In genomic region chr17:41664172-41664457, GRCh38 we compare ENCODE assay signal across 19 cellular contexts. TPM values are rescaled to one million over a fixed set of nuclear protein-coding genes. Genes with fewer than 3 reads are reported as not detected.
"Had no signal": no experiment of that assay in that cellular context is flagged by ENCODE, and none has a peak within 500 bp of the region (broad histone marks: within the 10 kb centered on the region; RNA-seq: fewer than 3 reads in every experiment).

No MANE protein-coding gene starts in this region.

- H3K4me3 Mint-ChIP-seq: activated CD4-positive, alpha-beta T cell treated with anti-CD3 and anti-CD28 coated beads, Interleukin-2, amount 10 ng/mL, durations not matched to agents 7 days and 5 days; WTC11 had no signal

- H3K9me3 Mint-ChIP-seq: activated CD4-positive, alpha-beta T cell treated with anti-CD3 and anti-CD28 coated beads, Interleukin-2, amount 10 ng/mL, durations not matched to agents 7 days and 5 days; T-helper 1 cell treated with Interleukin-12 subunit alpha and Interleukin-12 subunit beta and Interleukin-4 antibody, amounts not matched to agents 30 μg/mL and 1 μg/mL, for 36 hours; WTC11 had no signal

- H3K27me3 Mint-ChIP-seq: activated naive CD8-positive, alpha-beta T cell had no signal

- H3K27ac ChIP-seq: body of pancreas, esophagus muscularis mucosa, ovary, sigmoid colon, uterus had no signal

- FAIRE-seq: colon had no signal

- H3K27ac Mint-ChIP-seq: activated CD4-positive, alpha-beta T cell treated with anti-CD3 and anti-CD28 coated beads, Interleukin-2, amount 10 ng/mL, durations not matched to agents 7 days and 5 days; activated naive CD8-positive, alpha-beta T cell; T-helper 1 cell treated with Interleukin-12 subunit alpha and Interleukin-12 subunit beta and Interleukin-4 antibody, amounts not matched to agents 30 μg/mL and 1 μg/mL, for 36 hours; WTC11 had no signal

- H3K36me3 ChIP-seq: esophagus muscularis mucosa, ovary, sigmoid colon, uterus had no signal

- DNase-seq: activated CD4-positive, alpha-beta T cell treated with anti-CD3 and anti-CD28 coated beads, Interleukin-2, amount 10 ng/mL, durations not matched to agents 7 days and 5 days; activated gamma-delta T cell treated with Interleukin-2 at 50 U/mL for 16 hours; amygdala; body of pancreas; caudate nucleus; hypothalamus; kidney glomerular epithelial cell; ovary; sigmoid colon; stimulated activated CD4-positive, alpha-beta T cell treated with anti-CD3 and anti-CD28 coated beads, Interleukin-1b, Interleukin-23, amount 100 ng/mL, for 48 hours; uterus had no signal

- ATAC-seq: body of pancreas, WTC11 had no signal

- H3K27me3 ChIP-seq: body of pancreas, esophagus muscularis mucosa, ovary, sigmoid colon, uterus had no signal

- H3K36me3 Mint-ChIP-seq: activated naive CD8-positive, alpha-beta T cell; WTC11 had no signal

- H3K9me3 ChIP-seq: body of pancreas, esophagus muscularis mucosa, ovary, sigmoid colon, uterus had no signal

- H3K4me3 ChIP-seq: body of pancreas, esophagus muscularis mucosa, ovary, sigmoid colon, uterus had no signal

RNA-seq across cellular contexts. Expression of gene KRT17, which starts 39.7 kb away (rescaled TPM):
- total RNA-seq: liver had no signal
- polyA plus RNA-seq: neural cell had no signal

RNA-seq across cellular contexts. Expression of gene GAST, which starts 48.0 kb away (rescaled TPM):
- total RNA-seq: activated CD4-positive, alpha-beta T cell treated with anti-CD3 and anti-CD28 coated beads, Interleukin-2, amount 10 ng/mL, durations not matched to agents 7 days and 5 days; body of pancreas; esophagus muscularis mucosa; fibroblast of villous mesenchyme; liver; ovary; sigmoid colon; uterus; WTC11 had no signal
- polyA plus RNA-seq: liver, neural cell, ovary, sigmoid colon had no signal

RNA-seq across cellular contexts. Expression of gene KRT16, which starts 51.5 kb away (rescaled TPM):
- total RNA-seq: activated CD4-positive, alpha-beta T cell treated with anti-CD3 and anti-CD28 coated beads, Interleukin-2, amount 10 ng/mL, durations not matched to agents 7 days and 5 days; fibroblast of villous mesenchyme; liver; uterus; WTC11 had no signal
- polyA plus RNA-seq: liver, neural cell, ovary had no signal
